3 cellular contexts compared by ENCODE assay signal in the genomic region with DNA sequence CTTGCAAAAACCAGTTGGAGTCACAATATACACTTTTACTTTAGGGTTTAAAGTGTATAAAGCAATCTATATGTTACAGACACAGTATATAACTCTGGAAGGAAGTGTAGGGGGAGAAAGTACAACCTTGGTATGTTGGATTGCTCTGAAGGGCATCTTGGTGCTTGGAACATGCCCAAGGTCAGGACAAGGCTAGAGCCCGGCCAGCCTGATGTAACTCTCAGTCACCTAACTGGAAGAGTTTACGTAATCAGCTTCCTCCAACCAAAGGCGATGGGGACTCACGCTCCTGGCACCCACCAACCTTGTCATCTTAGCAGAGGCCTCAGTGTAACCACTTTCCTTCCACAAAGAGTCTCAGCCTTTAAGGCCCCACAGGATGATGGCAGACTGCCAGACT.
TF ChIP-seq lines count a peak whose summit lies in the region.

No MANE protein-coding gene starts in this region.

TF ChIP-seq in liver, 16 proteins besides CTCF, POLR2A, EP300 and RAD21 (continued from another document):
- TF ChIP-seq, protein P1, sequence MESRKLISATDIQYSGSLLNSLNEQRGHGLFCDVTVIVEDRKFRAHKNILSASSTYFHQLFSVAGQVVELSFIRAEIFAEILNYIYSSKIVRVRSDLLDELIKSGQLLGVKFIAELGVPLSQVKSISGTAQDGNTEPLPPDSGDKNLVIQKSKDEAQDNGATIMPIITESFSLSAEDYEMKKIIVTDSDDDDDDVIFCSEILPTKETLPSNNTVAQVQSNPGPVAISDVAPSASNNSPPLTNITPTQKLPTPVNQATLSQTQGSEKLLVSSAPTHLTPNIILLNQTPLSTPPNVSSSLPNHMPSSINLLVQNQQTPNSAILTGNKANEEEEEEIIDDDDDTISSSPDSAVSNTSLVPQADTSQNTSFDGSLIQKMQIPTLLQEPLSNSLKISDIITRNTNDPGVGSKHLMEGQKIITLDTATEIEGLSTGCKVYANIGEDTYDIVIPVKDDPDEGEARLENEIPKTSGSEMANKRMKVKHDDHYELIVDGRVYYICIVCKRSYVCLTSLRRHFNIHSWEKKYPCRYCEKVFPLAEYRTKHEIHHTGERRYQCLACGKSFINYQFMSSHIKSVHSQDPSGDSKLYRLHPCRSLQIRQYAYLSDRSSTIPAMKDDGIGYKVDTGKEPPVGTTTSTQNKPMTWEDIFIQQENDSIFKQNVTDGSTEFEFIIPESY (IDR thresholded peaks at IDR 0.05) = no peak
- TF ChIP-seq, protein P2, sequence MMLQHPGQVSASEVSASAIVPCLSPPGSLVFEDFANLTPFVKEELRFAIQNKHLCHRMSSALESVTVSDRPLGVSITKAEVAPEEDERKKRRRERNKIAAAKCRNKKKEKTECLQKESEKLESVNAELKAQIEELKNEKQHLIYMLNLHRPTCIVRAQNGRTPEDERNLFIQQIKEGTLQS (IDR thresholded peaks at IDR 0.05) = no peak
- TF ChIP-seq RXRA (IDR thresholded peaks at IDR 0.05) = peak; percentile 57 to 58
- TF ChIP-seq JUND (IDR thresholded peaks at IDR 0.05) = peak; percentile 31 to 45
- no peak for TF ChIP-seq MAX (IDR thresholded peaks at IDR 0.05)
- TF ChIP-seq HNF4G (IDR thresholded peaks at IDR 0.05) = no peak
- TF ChIP-seq GABPA (IDR thresholded peaks at IDR 0.05 in 1 of 2, conservative IDR thresholded peaks at IDR 0.05 in 1 of 2) = no peak
- TF ChIP-seq, protein P3, sequence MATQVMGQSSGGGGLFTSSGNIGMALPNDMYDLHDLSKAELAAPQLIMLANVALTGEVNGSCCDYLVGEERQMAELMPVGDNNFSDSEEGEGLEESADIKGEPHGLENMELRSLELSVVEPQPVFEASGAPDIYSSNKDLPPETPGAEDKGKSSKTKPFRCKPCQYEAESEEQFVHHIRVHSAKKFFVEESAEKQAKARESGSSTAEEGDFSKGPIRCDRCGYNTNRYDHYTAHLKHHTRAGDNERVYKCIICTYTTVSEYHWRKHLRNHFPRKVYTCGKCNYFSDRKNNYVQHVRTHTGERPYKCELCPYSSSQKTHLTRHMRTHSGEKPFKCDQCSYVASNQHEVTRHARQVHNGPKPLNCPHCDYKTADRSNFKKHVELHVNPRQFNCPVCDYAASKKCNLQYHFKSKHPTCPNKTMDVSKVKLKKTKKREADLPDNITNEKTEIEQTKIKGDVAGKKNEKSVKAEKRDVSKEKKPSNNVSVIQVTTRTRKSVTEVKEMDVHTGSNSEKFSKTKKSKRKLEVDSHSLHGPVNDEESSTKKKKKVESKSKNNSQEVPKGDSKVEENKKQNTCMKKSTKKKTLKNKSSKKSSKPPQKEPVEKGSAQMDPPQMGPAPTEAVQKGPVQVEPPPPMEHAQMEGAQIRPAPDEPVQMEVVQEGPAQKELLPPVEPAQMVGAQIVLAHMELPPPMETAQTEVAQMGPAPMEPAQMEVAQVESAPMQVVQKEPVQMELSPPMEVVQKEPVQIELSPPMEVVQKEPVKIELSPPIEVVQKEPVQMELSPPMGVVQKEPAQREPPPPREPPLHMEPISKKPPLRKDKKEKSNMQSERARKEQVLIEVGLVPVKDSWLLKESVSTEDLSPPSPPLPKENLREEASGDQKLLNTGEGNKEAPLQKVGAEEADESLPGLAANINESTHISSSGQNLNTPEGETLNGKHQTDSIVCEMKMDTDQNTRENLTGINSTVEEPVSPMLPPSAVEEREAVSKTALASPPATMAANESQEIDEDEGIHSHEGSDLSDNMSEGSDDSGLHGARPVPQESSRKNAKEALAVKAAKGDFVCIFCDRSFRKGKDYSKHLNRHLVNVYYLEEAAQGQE (IDR thresholded peaks at IDR 0.05) = no peak
- TF ChIP-seq EGR1 (IDR thresholded peaks at IDR 0.05; ENCODE audit: low read depth in 2 of 2) = no peak
- no peak for TF ChIP-seq TAF1 (conservative IDR thresholded peaks at IDR 0.05)
- TF ChIP-seq YY1 (IDR thresholded peaks at IDR 0.05) = no peak

TF ChIP-seq in HepG2, 621 proteins besides CTCF, POLR2A, EP300 and RAD21 (continued from another document):
- TF ChIP-seq, protein P4, sequence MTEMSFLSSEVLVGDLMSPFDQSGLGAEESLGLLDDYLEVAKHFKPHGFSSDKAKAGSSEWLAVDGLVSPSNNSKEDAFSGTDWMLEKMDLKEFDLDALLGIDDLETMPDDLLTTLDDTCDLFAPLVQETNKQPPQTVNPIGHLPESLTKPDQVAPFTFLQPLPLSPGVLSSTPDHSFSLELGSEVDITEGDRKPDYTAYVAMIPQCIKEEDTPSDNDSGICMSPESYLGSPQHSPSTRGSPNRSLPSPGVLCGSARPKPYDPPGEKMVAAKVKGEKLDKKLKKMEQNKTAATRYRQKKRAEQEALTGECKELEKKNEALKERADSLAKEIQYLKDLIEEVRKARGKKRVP (CRISPR knock-in tag; IDR thresholded peaks at IDR 0.05) = peak in 1 of 2 experiments; percentile 30; a peak in 1 of 4 replicates

TF ChIP-seq in K562, 482 proteins besides CTCF, POLR2A, EP300 and RAD21 (continued from another document):
- TF ChIP-seq TRIM24 (IDR thresholded peaks at IDR 0.05) = peak in 1 of 2 experiments; percentile 15; a peak in 1 of 4 replicates
- no peak for TF ChIP-seq ZNF253 (CRISPR knock-in tag; conservative IDR thresholded peaks at IDR 0.05)
